8 cellular contexts compared by ENCODE assay signal in genomic region chr1:144461136-144461759, GRCh38. TPM values are rescaled to one million over a fixed set of nuclear protein-coding genes. Genes with fewer than 3 reads are reported as not detected.
DNase-seq lines count a peak whose midpoint lies in the region; ATAC-seq and TF ChIP-seq lines count a peak whose summit lies in the region.
"Not testable (repeated sequence)": the region's sequence is repeated elsewhere in the genome, so short reads cannot be mapped to it uniquely, and the experiment has no call there.

TSS of gene NBPF15 (minus strand) at chr1:144461669. CDS start at chr1:144440003, 21,666 bp downstream.

- H3K9me3 Mint-ChIP-seq in effector memory CD8-positive, alpha-beta T cell: not testable (repeated sequence)

- H3K4me3 Mint-ChIP-seq in effector memory CD8-positive, alpha-beta T cell: peak within 1 kb of the TSS; percentile 92 to 94

- not testable (repeated sequence) for H3K27me3 ChIP-seq in BE2C; OCI-LY3 (ENCODE audit: low read depth, low read length)

- peak within 1 kb of the TSS; percentile 67; the same call in 1 of the 2 replicates for H2AFZ ChIP-seq in OCI-LY3 (ENCODE audit: low read depth, low read length)

- DNase-seq in BE2C (peak; percentile 87), activated T-cell treated with anti-CD3 and anti-CD28 coated beads for 24 hours (ENCODE audit: low read depth) (peak; percentile 64), lung microvascular endothelial cell (ENCODE audit: low read depth in 2 of 2) (peak; percentile 52 to 57)
- DNase-seq in effector memory CD8-positive, alpha-beta T cell: peak; percentile 56 to 61 (median 58)
- DNase-seq in stimulated activated CD4-positive, alpha-beta T cell treated with anti-CD3 and anti-CD28 coated beads, Interleukin-2, amount 100 ng/mL, for 48 hours: peak; percentile 26 to 54

- not testable (repeated sequence) for H3K36me3 ChIP-seq in BE2C; OCI-LY3 (replicated peaks; ENCODE audit: low read depth, low read length)

- peak; percentile 98 for ATAC-seq in GM19463 (IDR thresholded peaks at IDR 0.05; ENCODE audit: unreplicated experiment)
- ATAC-seq in HG03457 (IDR thresholded peaks at IDR 0.05; ENCODE audit: unreplicated experiment): peak; percentile 87
- ATAC-seq in effector memory CD8-positive, alpha-beta T cell (replicated peaks): peak; percentile 91

- not testable (repeated sequence) for TF ChIP-seq CTCF in BE2C (IDR thresholded peaks at IDR 0.05; ENCODE audit: low read depth, low read length); OCI-LY3 (IDR thresholded peaks at IDR 0.05; ENCODE audit: low read depth, low read length)

- not testable (repeated sequence) for H3K4me1 ChIP-seq in BE2C; OCI-LY3 (ENCODE audit: low read length)

- H3K4me3 ChIP-seq in BE2C (ENCODE audit: low read depth, low read length): peak within 1 kb of the TSS; percentile 60
- H3K4me3 ChIP-seq in OCI-LY3 (ENCODE audit: low read length): peak within 1 kb of the TSS; percentile 77

- H4K20me1 ChIP-seq in OCI-LY3 (ENCODE audit: insufficient read depth, low read length): not testable (repeated sequence)

- H3K9ac ChIP-seq in OCI-LY3 (ENCODE audit: low read length): peak within 1 kb of the TSS; percentile 75

- peak within 1 kb of the TSS; percentile 73 to 89 for H3K27ac Mint-ChIP-seq in effector memory CD8-positive, alpha-beta T cell

- H3K36me3 Mint-ChIP-seq in effector memory CD8-positive, alpha-beta T cell (ENCODE audit: insufficient read depth): not testable (repeated sequence)

- peak within 1 kb of the TSS; percentile 56 for H3K4me2 ChIP-seq in OCI-LY3 (ENCODE audit: low read length)

- H3K27me3 Mint-ChIP-seq in effector memory CD8-positive, alpha-beta T cell: not testable (repeated sequence)

- H3K9me3 ChIP-seq in BE2C; OCI-LY3 (ENCODE audit: insufficient read depth, low read length): not testable (repeated sequence)

- H3K27ac ChIP-seq in OCI-LY3 (ENCODE audit: low read length): peak within 1 kb of the TSS; percentile 37

- H3K4me1 Mint-ChIP-seq in effector memory CD8-positive, alpha-beta T cell (ENCODE audit: low read depth in 2 of 2): not testable (repeated sequence)

- not testable (repeated sequence) for H3K79me2 ChIP-seq in OCI-LY3 (ENCODE audit: low read length)

RNA-seq across cellular contexts. Expression of gene NBPF15, which starts in this region (rescaled TPM):
- 53.6 TPM for polyA plus RNA-seq in BE2C (2012; ENCODE audit: insufficient read depth, insufficient read length, low read depth)
- total RNA-seq in lung microvascular endothelial cell: 25.9 and 43.1 TPM in 2 replicates

Comparison
In these comparisons a context has a peak if more than half of its experiments do, and no peak if none do; other contexts are left out.
1. Peak in every context shown above with its lines: DNase-seq, ATAC-seq, H3K4me3 ChIP-seq and H3K27ac ChIP-seq.